In genomic region chr1:226186124-226187018, GRCh38 we compare ENCODE assay signal across 1 cellular context.
A peak's percentile ranks its signal among the peaks of the same experiment; 100 is the strongest.
TF ChIP-seq lines count a peak whose summit lies in the region.

Gene ACBD3 (minus strand): TSS chr1:226186741. CDS start chr1:226186675, 66 bp downstream.

TF ChIP-seq in HepG2, 621 proteins besides CTCF, POLR2A, EP300 and RAD21 (continued from another document):
- TF ChIP-seq NFYC (CRISPR knock-in tag; IDR thresholded peaks at IDR 0.05) (peak; percentile 11; the same call in 1 of the 2 replicates), GATAD2A (CRISPR knock-in tag; IDR thresholded peaks at IDR 0.05) (peak; percentile 34; the same call in 1 of the 2 replicates), ZKSCAN5 (CRISPR knock-in tag; IDR thresholded peaks at IDR 0.05) (0 out of 2 replicates have a peak, but pooled peaks have one; percentile 36)
